1 cellular context compared by ENCODE assay signal in genomic region chr1:156020293-156021086, GRCh38.
TF ChIP-seq lines count a peak whose summit lies in the region.

TSS of gene SSR2 (minus strand) at chr1:156020951. CDS start at chr1:156020167, 784 bp downstream.

TF ChIP-seq in K562, 482 proteins besides CTCF, POLR2A, EP300 and RAD21 (continued from another document and continues in another):
- TF ChIP-seq AFF1 (IDR thresholded peaks at IDR 0.05; ENCODE audit: low read depth in 1 of 2, partially characterized antibody in 2 of 2) (peak in 1 of 2 experiments; percentile 85), ZNF324 (CRISPR knock-in tag; IDR thresholded peaks at IDR 0.05) (no peak), YBX1 (IDR thresholded peaks at IDR 0.05) (no peak), ZNF239 (CRISPR knock-in tag; IDR thresholded peaks at IDR 0.05) (no peak), RBM15 (IDR thresholded peaks at IDR 0.05; ENCODE audit: insufficient read depth, low read length) (no peak), MGA (IDR thresholded peaks at IDR 0.05) (no peak), TCF7L2 (IDR thresholded peaks at IDR 0.05; ENCODE audit: low read depth, low read length) (peak; percentile 82), IFI16 (CRISPR knock-in tag; IDR thresholded peaks at IDR 0.05) (no peak), SIRT6 (IDR thresholded peaks at IDR 0.05; ENCODE audit: low read depth, low read length) (no peak), XRCC5 (IDR thresholded peaks at IDR 0.05; ENCODE audit: low read depth, low read length) (no peak), ZNF23 (CRISPR knock-in tag; IDR thresholded peaks at IDR 0.05) (no peak), GTF3C2 (IDR thresholded peaks at IDR 0.05; ENCODE audit: borderline replicate concordance, extremely low read depth, insufficient read length) (no peak), ZNF398 (CRISPR knock-in tag; IDR thresholded peaks at IDR 0.05) (no peak), TCF3 (CRISPR knock-in tag; IDR thresholded peaks at IDR 0.05) (no peak), RBBP5 (IDR thresholded peaks at IDR 0.05; ENCODE audit: borderline replicate concordance, insufficient read depth, low read length, poor library complexity, severe bottlenecking) (peak; percentile 48), FUS (optimal IDR thresholded peaks at IDR 0.05; ENCODE audit: low read depth, low read length) (no peak), SIX5 (IDR thresholded peaks at IDR 0.05; ENCODE audit: borderline replicate concordance in 1 of 2, insufficient read depth in 1 of 2, low read depth in 1 of 2, low read length in 2 of 2) (peak; percentile 78 to 84), ATF1 (CRISPR knock-in tag; IDR thresholded peaks at IDR 0.05) (no peak), ATF1 (tag; IDR thresholded peaks at IDR 0.05) (peak; percentile 76), SREBF2 (CRISPR knock-in tag; IDR thresholded peaks at IDR 0.05) (no peak), ETV5 (CRISPR knock-in tag; IDR thresholded peaks at IDR 0.05; ENCODE audit: low read depth) (peak; percentile 21; the same call in 1 of the 2 replicates), POLR2G (IDR thresholded peaks at IDR 0.05; ENCODE audit: low read depth, low read length) (peak; percentile 92), HNRNPL (IDR thresholded peaks at IDR 0.05; ENCODE audit: low read depth, low read length) (no peak), ZKSCAN1 (IDR thresholded peaks at IDR 0.05; ENCODE audit: low read depth, low read length) (no peak), ZNF124 (CRISPR knock-in tag; IDR thresholded peaks at IDR 0.05) (no peak), SAFB (IDR thresholded peaks at IDR 0.05; ENCODE audit: borderline replicate concordance, low read depth, low read length) (no peak), ZFX (CRISPR knock-in tag; IDR thresholded peaks at IDR 0.05) (no peak), BRCA1 (IDR thresholded peaks at IDR 0.05) (no peak), BRCA1 (CRISPR knock-in tag; IDR thresholded peaks at IDR 0.05) (no peak), ZNF609 (CRISPR knock-in tag; IDR thresholded peaks at IDR 0.05; ENCODE audit: borderline replicate concordance) (no peak), NFE2L1 (tag; IDR thresholded peaks at IDR 0.05; ENCODE audit: borderline replicate concordance, low read depth) (no peak), CREB1 (IDR thresholded peaks at IDR 0.05) (peak; percentile 67; the same call in 1 of the 2 replicates), CREB1 (CRISPR knock-in tag; IDR thresholded peaks at IDR 0.05) (peak; percentile 77; the same call in 1 of the 2 replicates), SP2 (IDR thresholded peaks at IDR 0.05; ENCODE audit: extremely low read depth, low read depth, low read length, poor library complexity, severe bottlenecking) (no peak), POLR2AphosphoS5 (IDR thresholded peaks at IDR 0.05; ENCODE audit: control insufficient read depth, insufficient read depth, low read depth, low read length) (peak; percentile 88)
